8 cellular contexts compared by ENCODE assay signal in genomic region chrX:71540801-71541545, GRCh38. TPM values are rescaled to one million over a fixed set of nuclear protein-coding genes. Genes with fewer than 3 reads are reported as not detected.
DNase-seq lines count a peak whose midpoint lies in the region; ATAC-seq and TF ChIP-seq lines count a peak whose summit lies in the region.

No MANE protein-coding gene starts in this region.

- H3K27me3 Mint-ChIP-seq in activated naive CD4-positive, alpha-beta T cell treated with anti-CD3 and anti-CD28 coated beads, Interleukin-2, amount 10 ng/mL, durations not matched to agents 7 days and 5 days, result no peaks in the 10 kb centered on the region
- no peaks in the 10 kb centered on the region for H3K27me3 Mint-ChIP-seq in activated CD4-positive, alpha-beta memory T cell treated with anti-CD3 and anti-CD28 coated beads, Interleukin-2, amount 10 ng/mL, durations not matched to agents 7 days and 5 days

- H3K27me3 ChIP-seq in skeletal muscle tissue (ENCODE audit: control insufficient read depth in 3 of 3, insufficient read depth in 3 of 3, low read length in 3 of 3) (no peaks in the 10 kb centered on the region), gastroesophageal sphincter (no peaks in the 10 kb centered on the region)

- no peak for TF ChIP-seq EP300 in gastroesophageal sphincter (IDR thresholded peaks at IDR 0.05)

- peak overlapping the region; percentile 66 for H3K4me3 Mint-ChIP-seq in activated naive CD4-positive, alpha-beta T cell treated with anti-CD3 and anti-CD28 coated beads, Interleukin-2, amount 10 ng/mL, durations not matched to agents 7 days and 5 days
- peak overlapping the region; percentile 66 for H3K4me3 Mint-ChIP-seq in activated CD4-positive, alpha-beta memory T cell treated with anti-CD3 and anti-CD28 coated beads, Interleukin-2, amount 10 ng/mL, durations not matched to agents 7 days and 5 days

- H3K4me3 ChIP-seq in skeletal muscle tissue (ENCODE audit: low read length in 3 of 3) (no peak overlapping the region), gastroesophageal sphincter (no peak overlapping the region)

- TF ChIP-seq CTCF in gastroesophageal sphincter (IDR thresholded peaks at IDR 0.05), result no peak

- ATAC-seq in HG03097 (IDR thresholded peaks at IDR 0.05; ENCODE audit: low FRiP score, unreplicated experiment) (peak; percentile 58), gastroesophageal sphincter (no peak)

- H3K9ac ChIP-seq in skeletal muscle tissue (ENCODE audit: low read depth in 1 of 3, low read length in 3 of 3), result no peak overlapping the region

- H3K36me3 ChIP-seq in skeletal muscle tissue (ENCODE audit: control insufficient read depth in 3 of 3, insufficient read depth in 3 of 3, low read length in 3 of 3), result peaks cover 2 to 6% (median 4%) of the 10 kb centered on the region in 3 donors
- peaks cover 0 to 8% of the 10 kb centered on the region in 2 donors for H3K36me3 ChIP-seq in gastroesophageal sphincter

- H3K27ac ChIP-seq in skeletal muscle tissue (ENCODE audit: low read depth, low read length) (peak overlapping the region; percentile 21), gastroesophageal sphincter (no peak overlapping the region)

- H3K4me1 Mint-ChIP-seq in activated naive CD4-positive, alpha-beta T cell treated with anti-CD3 and anti-CD28 coated beads, Interleukin-2, amount 10 ng/mL, durations not matched to agents 7 days and 5 days, result peaks cover 64% of the 10 kb centered on the region
- H3K4me1 Mint-ChIP-seq in activated CD4-positive, alpha-beta memory T cell treated with anti-CD3 and anti-CD28 coated beads, Interleukin-2, amount 10 ng/mL, durations not matched to agents 7 days and 5 days, result peaks cover 59% of the 10 kb centered on the region

- CTCF ChIA-PET in activated naive CD4-positive, alpha-beta T cell treated with anti-CD3 and anti-CD28 coated beads, Interleukin-2, amount 10 ng/mL, durations not matched to agents 7 days and 5 days (lab: Charles Lee), result no interaction called here
- CTCF ChIA-PET in activated CD4-positive, alpha-beta memory T cell treated with anti-CD3 and anti-CD28 coated beads, Interleukin-2, amount 10 ng/mL, durations not matched to agents 7 days and 5 days (lab: Charles Lee), result no interaction called here

- 32 to 58% methylated on average over 5 to 6 of the region's 7 CpGs for WGBS in gastroesophageal sphincter (ENCODE audit: low coverage in 1 of 2), 2 donors

- peak overlapping the region; percentile 75 for H3K27ac Mint-ChIP-seq in activated naive CD4-positive, alpha-beta T cell treated with anti-CD3 and anti-CD28 coated beads, Interleukin-2, amount 10 ng/mL, durations not matched to agents 7 days and 5 days
- H3K27ac Mint-ChIP-seq in activated CD4-positive, alpha-beta memory T cell treated with anti-CD3 and anti-CD28 coated beads, Interleukin-2, amount 10 ng/mL, durations not matched to agents 7 days and 5 days, result peak overlapping the region; percentile 53

- POLR2A ChIA-PET in activated CD4-positive, alpha-beta memory T cell treated with anti-CD3 and anti-CD28 coated beads, Interleukin-2, amount 10 ng/mL, durations not matched to agents 7 days and 5 days (lab: Charles Lee), result interaction anchor here (0.6 to 6.6 kb wide), 4 partner anchors 9 to 175 kb away, joined by 3 to 87 read pairs (median 4); partner anchors contain the start of genes OGT and TAF1

- no peak for TF ChIP-seq POLR2A in gastroesophageal sphincter (IDR thresholded peaks at IDR 0.05)

- DNase-seq in activated naive CD4-positive, alpha-beta T cell treated with anti-CD3 and anti-CD28 coated beads, Interleukin-2, amount 10 ng/mL, durations not matched to agents 7 days and 5 days, result no peak
- no peak for DNase-seq in activated naive CD4-positive, alpha-beta T cell (lab: John Stamatoyannopoulos, UW)
- no peak for DNase-seq in activated CD4-positive, alpha-beta memory T cell treated with anti-CD3 and anti-CD28 coated beads, Interleukin-2, amount 10 ng/mL, durations not matched to agents 7 days and 5 days
- no peak for DNase-seq in SK-N-DZ (ENCODE audit: low spot score)
- no peak for DNase-seq in NCI-H2029 treated with DMSO at 0.1 percent for 48 hours (lab: John Stamatoyannopoulos, UW)

- peaks cover 31 to 36% (median 32%) of the 10 kb centered on the region in 3 donors for H3K4me1 ChIP-seq in skeletal muscle tissue (ENCODE audit: control insufficient read depth in 3 of 3, insufficient read depth in 3 of 3, low read length in 3 of 3)
- peaks cover 0 to 97% (median 16%) of the 10 kb centered on the region in 3 donors for H3K4me1 ChIP-seq in gastroesophageal sphincter

- H3K9me3 ChIP-seq in skeletal muscle tissue (ENCODE audit: control insufficient read depth in 3 of 3, low read length in 3 of 3), result no peaks in the 10 kb centered on the region
- H3K9me3 ChIP-seq in gastroesophageal sphincter, result no peaks in the 10 kb centered on the region

- peaks cover 57% of the 10 kb centered on the region for H3K36me3 Mint-ChIP-seq in activated naive CD4-positive, alpha-beta T cell treated with anti-CD3 and anti-CD28 coated beads, Interleukin-2, amount 10 ng/mL, durations not matched to agents 7 days and 5 days
- peaks cover 75% of the 10 kb centered on the region for H3K36me3 Mint-ChIP-seq in activated CD4-positive, alpha-beta memory T cell treated with anti-CD3 and anti-CD28 coated beads, Interleukin-2, amount 10 ng/mL, durations not matched to agents 7 days and 5 days (ENCODE audit: low read depth)

- H3K9me3 Mint-ChIP-seq in activated naive CD4-positive, alpha-beta T cell treated with anti-CD3 and anti-CD28 coated beads, Interleukin-2, amount 10 ng/mL, durations not matched to agents 7 days and 5 days, result no peaks in the 10 kb centered on the region
- H3K9me3 Mint-ChIP-seq in activated CD4-positive, alpha-beta memory T cell treated with anti-CD3 and anti-CD28 coated beads, Interleukin-2, amount 10 ng/mL, durations not matched to agents 7 days and 5 days, result no peaks in the 10 kb centered on the region

RNA-seq across cellular contexts. Expression of gene OGT, which starts 8.1 kb away (rescaled TPM):
- 100 to 1,000 TPM; 360 to 382 TPM for total RNA-seq in activated CD4-positive, alpha-beta memory T cell treated with anti-CD3 and anti-CD28 coated beads, Interleukin-2, amount 10 ng/mL, durations not matched to agents 7 days and 5 days
- total RNA-seq in skeletal muscle tissue (123 TPM), gastroesophageal sphincter (100 to 1,000 TPM in 2 of 4 donors, 10 to 100 TPM in 2; 49.6 to 156 (median 88.8) TPM)
- polyA plus RNA-seq in SK-N-DZ (2014; cell fraction: cytosol; rRNA removed), result 91.5 and 140 TPM in 2 replicates
- 435 and 565 TPM in 2 replicates for polyA plus RNA-seq in SK-N-DZ (2014; cell fraction: nucleus; rRNA removed)

RNA-seq across cellular contexts. Expression of gene GCNA, which starts 37.3 kb away (rescaled TPM):
- 1 to 10 TPM; 4.4 to 5.3 TPM for total RNA-seq in activated CD4-positive, alpha-beta memory T cell treated with anti-CD3 and anti-CD28 coated beads, Interleukin-2, amount 10 ng/mL, durations not matched to agents 7 days and 5 days
- total RNA-seq in skeletal muscle tissue, result 2.6 TPM
- 1 to 10 TPM in 3 of 4 donors, under 1 TPM in 1; 0.89 to 2.6 (median 1.6) TPM for total RNA-seq in gastroesophageal sphincter
- polyA plus RNA-seq in SK-N-DZ (2014; cell fraction: cytosol; rRNA removed), result 0.45 and 1.2 TPM in 2 replicates
- 8.2 and 9.3 TPM in 2 replicates for polyA plus RNA-seq in SK-N-DZ (2014; cell fraction: nucleus; rRNA removed)
